9 cellular contexts compared by ENCODE assay signal in genomic region chr19:54029930-54030490, GRCh38. TPM values are rescaled to one million over a fixed set of nuclear protein-coding genes. Genes with fewer than 3 reads are reported as not detected.
DNase-seq lines count a peak whose midpoint lies in the region; ATAC-seq and TF ChIP-seq lines count a peak whose summit lies in the region.
"Had no signal": no experiment of that assay in that cellular context is flagged by ENCODE, and none has a peak within 500 bp of the region (broad histone marks: within the 10 kb centered on the region; RNA-seq: fewer than 3 reads in every experiment).

No MANE protein-coding gene starts in this region.

- WGBS in thyroid gland, 2 donors = 40 to 45% methylated on average over 9 of the region's 9 CpGs

- H4K20me1 ChIP-seq in neural cell (ENCODE audit: insufficient read depth) = no peaks in the 10 kb centered on the region

- H3K27ac ChIP-seq in neural cell (ENCODE audit: low read length) (no peak overlapping the region), thyroid gland (no peak overlapping the region)

- peak; percentile 45 for TF ChIP-seq RAD21 in neural cell (conservative IDR thresholded peaks at IDR 0.05)

- H3K9me3 ChIP-seq in neural cell (ENCODE audit: low read length) = no peaks in the 10 kb centered on the region
- no peaks in the 10 kb centered on the region for H3K9me3 ChIP-seq in thyroid gland

- H3K9ac ChIP-seq in neural cell (ENCODE audit: low read length) = no peak overlapping the region

- ATAC-seq in HG03457 (IDR thresholded peaks at IDR 0.05; ENCODE audit: unreplicated experiment) = no peak

- intact Hi-C loops in thyroid gland (cut with DNase I) = no loop called here

- DNase-seq in activated gamma-delta T cell treated with Interleukin-2 at 50 U/mL for 16 hours (peak; percentile 50), activated gamma-delta T cell (lab: John Stamatoyannopoulos, UW) (no peak), NCI-H226 (peak; percentile 56), epithelial cell of esophagus (ENCODE audit: low read depth) (peak; percentile 55), thyroid gland (peak; percentile 22 to 30)
- DNase-seq in activated CD8-positive, alpha-beta memory T cell treated with anti-CD3 and anti-CD28 coated beads for 24 hours = peak; percentile 72

- TF ChIP-seq EP300 in neural cell (conservative IDR thresholded peaks at IDR 0.05; ENCODE audit: poor library complexity, severe bottlenecking) = no peak

- no peak overlapping the region for H3K4me3 ChIP-seq in epithelial cell of esophagus (ENCODE audit: low read length)
- H3K4me3 ChIP-seq in neural cell (ENCODE audit: low read length) = no peak overlapping the region
- no peak overlapping the region for H3K4me3 ChIP-seq in thyroid gland (replicated peaks in 1 of 3)

- no peak overlapping the region for H3K4me2 ChIP-seq in neural cell (ENCODE audit: low read length)

- no peak overlapping the region for H2AFZ ChIP-seq in neural cell (ENCODE audit: low read depth, low read length)

- H3K27me3 ChIP-seq in neural cell (ENCODE audit: insufficient read depth, low read depth, low read length) (no peaks in the 10 kb centered on the region), thyroid gland (no peaks in the 10 kb centered on the region)

- TF ChIP-seq CTCF in epithelial cell of esophagus (IDR thresholded peaks at IDR 0.05; ENCODE audit: insufficient read depth, low read depth, low read length, missing control alignments) = peak; percentile 52
- peak; percentile 40 for TF ChIP-seq CTCF in neural cell (IDR thresholded peaks at IDR 0.05; ENCODE audit: poor library complexity, severe bottlenecking)
- TF ChIP-seq CTCF in thyroid gland (IDR thresholded peaks at IDR 0.05) = peak in 3 of 6 experiments; percentile 22 to 52 (median 31)

- no peaks in the 10 kb centered on the region for H3K4me1 ChIP-seq in thyroid gland

- H3F3A ChIP-seq in neural cell (ENCODE audit: insufficient read depth, low read length, poor library complexity, severe bottlenecking) = no peaks in the 10 kb centered on the region

- TF ChIP-seq POLR2A in thyroid gland (IDR thresholded peaks at IDR 0.05) = no peak

- H3K79me2 ChIP-seq in neural cell (replicated peaks; ENCODE audit: insufficient read depth, low read length) = no peaks in the 10 kb centered on the region

- no peaks in the 10 kb centered on the region for H3K9me2 ChIP-seq in neural cell (ENCODE audit: insufficient read depth, low read length)

- H3K36me3 ChIP-seq in neural cell (ENCODE audit: insufficient read depth, low read length) (no peaks in the 10 kb centered on the region), thyroid gland (no peaks in the 10 kb centered on the region)

TF ChIP-seq in neural cell, 6 proteins besides CTCF, POLR2A, EP300 and RAD21:
- no peak for TF ChIP-seq POLR2AphosphoS5 (IDR thresholded peaks at IDR 0.05)
- TF ChIP-seq SMC3 (conservative IDR thresholded peaks at IDR 0.05; ENCODE audit: poor library complexity) = peak; percentile 37

RNA-seq across cellular contexts. Expression of gene VSTM1, which starts 33.7 kb away (rescaled TPM):
- polyA plus RNA-seq in neural cell = not detected in 2 replicates
- not detected in 2 replicates for polyA minus RNA-seq in neural cell
- not detected for total RNA-seq in thyroid gland
- total RNA-seq: lower leg skin had no signal

RNA-seq across cellular contexts. Expression of gene CACNG6, which starts 38.6 kb away (rescaled TPM):
- 0.28 and 0.60 TPM in 2 replicates for polyA plus RNA-seq in neural cell
- polyA minus RNA-seq in neural cell = 0.46 and 0.97 TPM in 2 replicates
- not detected for total RNA-seq in thyroid gland
- total RNA-seq: lower leg skin had no signal

RNA-seq across cellular contexts. Expression of gene TARM1, which starts 51.2 kb away (rescaled TPM):
- polyA plus RNA-seq in neural cell = not detected in 2 replicates
- polyA minus RNA-seq in neural cell = not detected in 2 replicates
- total RNA-seq in thyroid gland = not detected
- total RNA-seq: lower leg skin had no signal
